In the genomic region with DNA sequence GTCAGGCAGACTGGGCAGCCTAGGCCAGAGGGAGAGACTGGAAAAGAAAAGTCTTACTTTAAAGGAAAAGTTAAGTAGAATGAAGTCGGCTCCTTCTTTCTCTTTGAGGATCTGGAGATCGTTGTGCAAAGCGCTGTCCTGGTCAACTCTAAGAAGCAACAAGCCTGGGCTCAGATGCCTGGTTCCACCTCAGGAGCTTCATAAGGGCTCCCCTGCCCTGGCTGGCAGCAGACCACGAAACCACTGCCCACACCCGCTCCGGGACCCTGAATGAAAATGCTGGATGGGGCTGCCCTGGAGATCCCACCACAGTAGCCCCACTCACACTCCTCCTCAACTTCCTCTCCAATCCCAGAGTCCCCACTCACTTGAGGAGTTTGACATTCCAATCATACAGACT, we compare ENCODE assay signal across 1 cellular context.
TF ChIP-seq lines count a peak whose summit lies in the region.

No MANE protein-coding gene starts in this region.

TF ChIP-seq in HepG2, 621 proteins besides CTCF, POLR2A, EP300 and RAD21:
- TF ChIP-seq ZNF7 (CRISPR knock-in tag; IDR thresholded peaks at IDR 0.05) (no peak), MEF2D (CRISPR knock-in tag; IDR thresholded peaks at IDR 0.05) (no peak), ZNF441 (CRISPR knock-in tag; IDR thresholded peaks at IDR 0.05; ENCODE audit: borderline replicate concordance) (no peak), RBFOX2 (IDR thresholded peaks at IDR 0.05; ENCODE audit: low read depth, low read length) (0 out of 2 replicates have a peak, but pooled peaks have one; percentile 6), ZNF841 (CRISPR knock-in tag; IDR thresholded peaks at IDR 0.05; ENCODE audit: borderline replicate concordance) (no peak), ZFP1 (CRISPR knock-in tag; IDR thresholded peaks at IDR 0.05) (no peak)
- TF ChIP-seq, protein P1, sequence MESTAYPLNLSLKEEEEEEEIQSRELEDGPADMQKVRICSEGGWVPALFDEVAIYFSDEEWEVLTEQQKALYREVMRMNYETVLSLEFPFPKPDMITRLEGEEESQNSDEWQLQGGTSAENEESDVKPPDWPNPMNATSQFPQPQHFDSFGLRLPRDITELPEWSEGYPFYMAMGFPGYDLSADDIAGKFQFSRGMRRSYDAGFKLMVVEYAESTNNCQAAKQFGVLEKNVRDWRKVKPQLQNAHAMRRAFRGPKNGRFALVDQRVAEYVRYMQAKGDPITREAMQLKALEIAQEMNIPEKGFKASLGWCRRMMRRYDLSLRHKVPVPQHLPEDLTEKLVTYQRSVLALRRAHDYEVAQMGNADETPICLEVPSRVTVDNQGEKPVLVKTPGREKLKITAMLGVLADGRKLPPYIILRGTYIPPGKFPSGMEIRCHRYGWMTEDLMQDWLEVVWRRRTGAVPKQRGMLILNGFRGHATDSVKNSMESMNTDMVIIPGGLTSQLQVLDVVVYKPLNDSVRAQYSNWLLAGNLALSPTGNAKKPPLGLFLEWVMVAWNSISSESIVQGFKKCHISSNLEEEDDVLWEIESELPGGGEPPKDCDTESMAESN (CRISPR knock-in tag; conservative IDR thresholded peaks at IDR 0.05) = no peak
